Comparison of ENCODE assay signal across 8 cellular contexts in the genomic region with DNA sequence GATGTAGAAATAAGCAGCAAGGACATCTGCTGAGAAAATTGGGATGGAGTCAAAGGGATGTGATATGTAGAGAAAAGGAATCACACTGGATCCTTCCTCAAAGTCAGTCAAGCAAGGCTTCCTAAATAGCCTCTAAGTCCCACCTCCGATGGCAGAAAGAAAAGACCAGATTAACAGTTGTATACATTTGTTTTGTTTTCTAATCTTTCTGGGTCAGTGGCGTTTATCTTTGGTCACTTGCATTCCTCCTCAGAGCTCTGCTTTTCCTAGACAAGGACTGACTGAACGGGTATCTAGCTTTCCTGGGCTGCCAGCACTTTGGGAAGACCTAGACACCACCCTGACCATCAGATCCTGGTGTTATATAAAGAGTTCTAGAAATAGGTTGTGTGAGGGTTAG.
"Had no signal": no experiment of that assay in that cellular context is flagged by ENCODE, and none has a peak within 500 bp of the region (broad histone marks: within the 10 kb centered on the region; RNA-seq: fewer than 3 reads in every experiment).

No MANE protein-coding gene starts in this region.

- H3K4me2 ChIP-seq: KMS-11 had no signal

- H3K27me3 Mint-ChIP-seq: IgD-negative memory B cell had no signal

- H3K9ac ChIP-seq: KMS-11 had no signal

- H3K4me3 Mint-ChIP-seq: IgD-negative memory B cell had no signal

- DNase-seq: IMR-90, KBM-7, KG1 had no signal

- ATAC-seq: HepG2 had no signal

- H3K4me1 Mint-ChIP-seq: IgD-negative memory B cell had no signal

- FAIRE-seq: HepG2, HTR-8/SVneo had no signal

- H3K27ac Mint-ChIP-seq: IgD-negative memory B cell had no signal

- H3K27ac ChIP-seq: HL-60, KMS-11 had no signal
